13 cellular contexts compared by ENCODE assay signal in genomic region chr18:2857491-2858063, GRCh38. TPM values are rescaled to one million over a fixed set of nuclear protein-coding genes. Genes with fewer than 3 reads are reported as not detected.
DNase-seq lines count a peak whose midpoint lies in the region; ATAC-seq, FAIRE-seq and TF ChIP-seq lines count a peak whose summit lies in the region.
"Had no signal": no experiment of that assay in that cellular context is flagged by ENCODE, and none has a peak within 500 bp of the region (broad histone marks: within the 10 kb centered on the region; RNA-seq: fewer than 3 reads in every experiment).

No MANE protein-coding gene starts in this region.

- TF ChIP-seq RAD21 in A549 (conservative IDR thresholded peaks at IDR 0.05 in 1 of 2, IDR thresholded peaks at IDR 0.05 in 1 of 2): no peak

- FAIRE-seq in A549 (lab: Jason Lieb, UNC): no peak
- FAIRE-seq: endothelial cell of umbilical vein had no signal

- H3K4me2 ChIP-seq in A549: peak overlapping the region; percentile 22; the same call in 2 of the 3 replicates

- ATAC-seq in A549: 0 out of 6 replicates have a peak, but pooled peaks of 1 of the 2 experiments have one; percentile 13
- no peak for ATAC-seq in HG03097 (IDR thresholded peaks at IDR 0.05; ENCODE audit: low FRiP score, unreplicated experiment)
- ATAC-seq in HG03045 (IDR thresholded peaks at IDR 0.05; ENCODE audit: unreplicated experiment): no peak
- ATAC-seq: HCT116 had no signal

- peaks cover 33% of the 10 kb centered on the region for H3K4me1 Mint-ChIP-seq in nephron

- 51% methylated on average over 17 of the region's 17 CpGs for WGBS in A549 (ENCODE audit: missing lambda C conversion rate)

- H3K9me3 Mint-ChIP-seq in nephron: peaks cover 16% of the 10 kb centered on the region

- POLR2A ChIA-PET in A549 (lab: Yijun Ruan, JAX): no interaction called here

- H3K4me3 Mint-ChIP-seq in nephron: no peak overlapping the region

- 0 out of 3 replicates have a peak, but pooled peaks cover 4% of the 10 kb centered on the region for H3K4me1 ChIP-seq in A549

- H3K9me3 ChIP-seq in A549: no peaks in the 10 kb centered on the region

- H3K27ac ChIP-seq in A549: no peak overlapping the region

- H3K27me3 Mint-ChIP-seq in nephron (ENCODE audit: low read depth): peaks cover 7% of the 10 kb centered on the region

- no peak for TF ChIP-seq EP300 in A549 (IDR thresholded peaks at IDR 0.05)

- CTCF ChIA-PET in A549 (lab: Yijun Ruan, JAX): no interaction called here

- TF ChIP-seq POLR2A in A549 (IDR thresholded peaks at IDR 0.05; ENCODE audit: low read length): no peak

- no peak for DNase-seq in A549 (ENCODE audit: low read depth in 1 of 2, low spot score in 1 of 2)
- DNase-seq in NCI-H226: peak; percentile 64
- peak; percentile 95 for DNase-seq in fibroblast of the conjunctiva (ENCODE audit: low read depth)
- DNase-seq in GM19240 (ENCODE audit: insufficient read length, low spot score): no peak
- DNase-seq in NCI-H1105 (lab: John Stamatoyannopoulos, UW): no peak
- DNase-seq: ACHN; activated T-cell treated with anti-CD3 and anti-CD28 coated beads, Interleukin-2, amount 50 U/mL, for 48 hours; NCI-H748 treated with DMSO at 0.1 percent for 48 hours had no signal

- H3K4me3 ChIP-seq in A549: no peak overlapping the region

- H3K36me3 Mint-ChIP-seq in nephron (ENCODE audit: low read depth): peaks cover 10% of the 10 kb centered on the region

- TF ChIP-seq CTCF in A549 (IDR thresholded peaks at IDR 0.05) (no peak), nephron (IDR thresholded peaks at IDR 0.05; ENCODE audit: unreplicated experiment in 3 of 3) (no peak)

- peak overlapping the region in 2 of 3 experiments; percentile 82 to 87 for H3K27ac Mint-ChIP-seq in nephron

TF ChIP-seq in A549, 52 proteins besides CTCF, POLR2A, EP300 and RAD21:
- no peak for TF ChIP-seq KDM5A (IDR thresholded peaks at IDR 0.05)
- peak; percentile 79 to 82 for TF ChIP-seq CEBPB (IDR thresholded peaks at IDR 0.05)

RNA-seq across cellular contexts. Expression of gene EMILIN2, which starts 10.8 kb away (rescaled TPM):
- polyA plus RNA-seq in A549 (2011; rRNA removed): 4.2 and 5.4 TPM in 2 replicates
- polyA plus RNA-seq in A549 (2012; cell fraction: cytosol; rRNA removed): 5.5 and 8.1 TPM in 2 replicates
- 10.1 and 10.2 TPM in 2 replicates for polyA plus RNA-seq in A549 (2012; cell fraction: nucleus; rRNA removed)
- 6.1 to 7.8 TPM (median 6.7 TPM) in 3 replicates for polyA plus RNA-seq in A549 (2017; fragmentation: RNase III; extraction: RNeasy Plus Mini Kit Qiagen cat#74134 plus additional on column Dnase treatment)
- 4.3 and 4.7 TPM in 2 replicates for polyA minus RNA-seq in A549 (2011; rRNA and poly(A)+ RNA removed)

Comparison
In these comparisons a context has a peak if more than half of its experiments do, and no peak if none do; other contexts are left out.
1. DNase-seq: peak in NCI-H226 (single experiment) and fibroblast of the conjunctiva (single experiment); none in A549 (0 of 2), GM19240 (single experiment) and NCI-H1105 (single experiment).